ENCODE assay signal across 10 cellular contexts in genomic region chr6:15638373-15638772, GRCh38.
"Had no signal": no experiment of that assay in that cellular context is flagged by ENCODE, and none has a peak within 500 bp of the region (broad histone marks: within the 10 kb centered on the region; RNA-seq: fewer than 3 reads in every experiment).

No MANE protein-coding gene starts in this region.

- H3K4me1 ChIP-seq: HAP-1 had no signal

- ATAC-seq: HCT116 had no signal

- H3K36me3 ChIP-seq: HAP-1 had no signal

- H3K27me3 Mint-ChIP-seq: IgD-negative memory B cell had no signal

- H3K4me3 ChIP-seq: GM23248, HAP-1 had no signal

- H3K9me3 ChIP-seq: HAP-1 had no signal

- DNase-seq: GM23248, GOT3, H7, HFFc6, KBM-7 had no signal

- H3K27ac Mint-ChIP-seq: HFFc6 had no signal

- H3K4me2 ChIP-seq: KMS-11 had no signal

- H2AFZ ChIP-seq: GM23248 had no signal

- FAIRE-seq: HTR-8/SVneo had no signal

- H3K9ac ChIP-seq: GM23248, KMS-11 had no signal

- H3K27ac ChIP-seq: GM23248, KMS-11 had no signal

- H3K4me3 Mint-ChIP-seq: HFFc6, IgD-negative memory B cell had no signal
